8 cellular contexts compared by ENCODE assay signal in genomic region chr6:158518196-158519127, GRCh38. TPM values are rescaled to one million over a fixed set of nuclear protein-coding genes. Genes with fewer than 3 reads are reported as not detected.
DNase-seq lines count a peak whose midpoint lies in the region; ATAC-seq, FAIRE-seq and TF ChIP-seq lines count a peak whose summit lies in the region.

No MANE protein-coding gene starts in this region.

- no peak for TF ChIP-seq CTCF in omental fat pad (IDR thresholded peaks at IDR 0.05)
- TF ChIP-seq CTCF in CD14-positive monocyte (IDR thresholded peaks at IDR 0.05), result no peak

- H3K27ac Mint-ChIP-seq in CD14-positive monocyte, result peak overlapping the region in 1 of 7 donors; percentile 51

- H3K27me3 Mint-ChIP-seq in CD14-positive monocyte (ENCODE audit: low read depth in 3 of 3), result peaks cover 37 to 53% (median 42%) of the 10 kb centered on the region in 3 donors

- FAIRE-seq in frontal cortex (lab: Jason Lieb, UNC), result no peak

- DNase-seq in ELR (ENCODE audit: low read depth) (peak; percentile 90), HuH-7.5 (ENCODE audit: low spot score) (peak; percentile 44), frontal cortex (ENCODE audit: low spot score in 2 of 2) (peak; percentile 53 to 60), omental fat pad (ENCODE audit: low spot score) (no peak), CD14-positive monocyte (ENCODE audit: low spot score) (no peak)
- DNase-seq in activated effector memory CD4-positive, alpha-beta T cell treated with anti-CD3 and anti-CD28 coated beads, Interleukin-2, amount 50 U/mL, for 16 hours, result peak; percentile 80

- intact Hi-C loops in CD14-positive monocyte (cut with micrococcal nuclease), result no loop called here

- H3K4me1 Mint-ChIP-seq in CD14-positive monocyte, result peaks cover 12% of the 10 kb centered on the region

- H3K36me3 Mint-ChIP-seq in CD14-positive monocyte, result peaks cover 0 to 4% of the 10 kb centered on the region in 2 donors

- ATAC-seq in GM21717 (IDR thresholded peaks at IDR 0.05; ENCODE audit: unreplicated experiment) (peak; percentile 79), omental fat pad (ENCODE audit: low FRiP score) (peak; percentile 86)

- H3K9me3 Mint-ChIP-seq in CD14-positive monocyte, result peaks cover 0 to 2% (median 0%) of the 10 kb centered on the region in 7 donors

- H3K4me3 Mint-ChIP-seq in CD14-positive monocyte, result peak overlapping the region in 1 of 2 donors; percentile 78

TF ChIP-seq in PFSK-1, 5 proteins besides CTCF, POLR2A, EP300 and RAD21:
- 0 out of 2 replicates have a peak, but pooled peaks have one; percentile 29 for TF ChIP-seq POLR2AphosphoS5 (IDR thresholded peaks at IDR 0.05; ENCODE audit: low read depth, low read length)
- TF ChIP-seq REST (IDR thresholded peaks at IDR 0.05; ENCODE audit: insufficient read depth in 1 of 2, low read depth in 2 of 2, low read length in 2 of 2), result 0 out of 4 replicates have a peak, but pooled peaks of 1 of the 2 experiments have one; percentile 4
- TF ChIP-seq TAF1 (IDR thresholded peaks at IDR 0.05; ENCODE audit: borderline replicate concordance, insufficient read depth, low read length), result no peak

RNA-seq across cellular contexts. Expression of gene TMEM181, which starts 41.4 kb away (rescaled TPM):
- polyA plus RNA-seq in PFSK-1 (2012; ENCODE audit: insufficient read length, low read depth), result 23.3 TPM
- total RNA-seq in frontal cortex (64.0 TPM), omental fat pad (10 to 100 TPM; 16.1 to 27.6 (median 20.6) TPM)
- polyA plus RNA-seq in CD14-positive monocyte, result 1 to 10 TPM; 2.4 to 2.6 TPM

Comparison
In these comparisons a context has a peak if more than half of its experiments do, and no peak if none do; other contexts are left out.
1. DNase-seq: peak in ELR (single experiment), HuH-7.5 (single experiment), activated effector memory CD4-positive, alpha-beta T cell treated with anti-CD3 and anti-CD28 coated beads, Interleukin-2, amount 50 U/mL, for 16 hours (single experiment) and frontal cortex (2 of 2); none in omental fat pad (single experiment) and CD14-positive monocyte (single experiment).